Comparison of ENCODE assay signal across 1 cellular context in the genomic region with DNA sequence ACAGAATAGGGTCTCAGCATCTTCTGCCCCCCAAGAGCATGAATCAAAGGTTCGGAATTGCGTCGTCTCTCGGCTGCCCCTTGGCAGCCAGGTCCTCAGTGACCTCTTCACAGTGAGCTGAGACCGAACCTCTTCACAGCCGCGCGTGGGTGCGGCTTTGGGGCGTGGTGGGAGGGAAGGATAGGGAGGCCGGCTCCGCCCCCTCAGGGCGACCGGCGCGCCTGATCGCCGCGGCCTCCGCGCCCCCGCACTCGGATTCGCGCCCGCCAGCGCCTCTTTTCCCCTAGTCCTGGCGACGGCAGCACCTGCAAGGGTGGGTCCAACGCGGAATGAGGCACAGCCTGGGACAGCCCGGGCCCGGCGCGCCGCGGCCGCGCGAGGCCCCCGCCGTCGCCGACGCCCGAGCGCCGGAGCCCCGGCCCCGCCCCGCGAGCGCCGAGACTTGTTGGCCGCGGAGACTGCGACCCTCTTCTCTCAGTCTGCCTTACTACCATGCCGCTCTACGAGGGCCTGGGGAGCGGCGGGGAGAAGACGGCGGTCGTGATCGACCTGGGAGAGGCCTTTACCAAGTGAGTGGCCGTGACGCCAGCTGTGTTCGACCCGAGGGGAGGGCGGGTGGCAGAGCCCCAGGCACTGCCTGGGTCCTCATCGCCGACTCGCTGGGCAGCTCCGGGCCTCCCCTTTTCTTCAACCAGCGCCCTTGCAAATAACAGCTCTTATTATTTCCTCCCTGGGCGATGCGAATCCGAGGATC.
TF ChIP-seq lines count a peak whose summit lies in the region.

A gene (plus strand): TSS at position 424 of the 754 bp plus-strand sequence. CDS start 69 bp downstream, at position 493.

TF ChIP-seq in HEK293, 187 proteins besides CTCF, POLR2A, EP300 and RAD21 (continued from another document):
- TF ChIP-seq MEIS1 (CRISPR knock-in tag; IDR thresholded peaks at IDR 0.05; ENCODE audit: borderline replicate concordance) = no peak; the same call in 1 of the 2 replicates
- TF ChIP-seq, protein P1, sequence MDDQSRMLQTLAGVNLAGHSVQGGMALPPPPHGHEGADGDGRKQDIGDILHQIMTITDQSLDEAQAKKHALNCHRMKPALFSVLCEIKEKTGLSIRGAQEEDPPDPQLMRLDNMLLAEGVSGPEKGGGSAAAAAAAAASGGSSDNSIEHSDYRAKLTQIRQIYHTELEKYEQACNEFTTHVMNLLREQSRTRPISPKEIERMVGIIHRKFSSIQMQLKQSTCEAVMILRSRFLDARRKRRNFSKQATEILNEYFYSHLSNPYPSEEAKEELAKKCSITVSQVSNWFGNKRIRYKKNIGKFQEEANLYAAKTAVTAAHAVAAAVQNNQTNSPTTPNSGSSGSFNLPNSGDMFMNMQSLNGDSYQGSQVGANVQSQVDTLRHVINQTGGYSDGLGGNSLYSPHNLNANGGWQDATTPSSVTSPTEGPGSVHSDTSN (CRISPR knock-in tag; IDR thresholded peaks at IDR 0.05) = 0 out of 2 replicates have a peak, but pooled peaks have one; percentile 42
- no peak for TF ChIP-seq ZNF112 (tag by site-specific recombination; IDR thresholded peaks at IDR 0.05)
- TF ChIP-seq ZNF585B (tag by site-specific recombination; IDR thresholded peaks at IDR 0.05) = no peak
- peak; percentile 72 for TF ChIP-seq SCRT2 (tag by site-specific recombination; IDR thresholded peaks at IDR 0.05)
- no peak for TF ChIP-seq ZNF544 (tag by site-specific recombination; IDR thresholded peaks at IDR 0.05)
- TF ChIP-seq ZNF335 (tag by site-specific recombination; conservative IDR thresholded peaks at IDR 0.05) = peak; percentile 79
- TF ChIP-seq, protein P2, sequence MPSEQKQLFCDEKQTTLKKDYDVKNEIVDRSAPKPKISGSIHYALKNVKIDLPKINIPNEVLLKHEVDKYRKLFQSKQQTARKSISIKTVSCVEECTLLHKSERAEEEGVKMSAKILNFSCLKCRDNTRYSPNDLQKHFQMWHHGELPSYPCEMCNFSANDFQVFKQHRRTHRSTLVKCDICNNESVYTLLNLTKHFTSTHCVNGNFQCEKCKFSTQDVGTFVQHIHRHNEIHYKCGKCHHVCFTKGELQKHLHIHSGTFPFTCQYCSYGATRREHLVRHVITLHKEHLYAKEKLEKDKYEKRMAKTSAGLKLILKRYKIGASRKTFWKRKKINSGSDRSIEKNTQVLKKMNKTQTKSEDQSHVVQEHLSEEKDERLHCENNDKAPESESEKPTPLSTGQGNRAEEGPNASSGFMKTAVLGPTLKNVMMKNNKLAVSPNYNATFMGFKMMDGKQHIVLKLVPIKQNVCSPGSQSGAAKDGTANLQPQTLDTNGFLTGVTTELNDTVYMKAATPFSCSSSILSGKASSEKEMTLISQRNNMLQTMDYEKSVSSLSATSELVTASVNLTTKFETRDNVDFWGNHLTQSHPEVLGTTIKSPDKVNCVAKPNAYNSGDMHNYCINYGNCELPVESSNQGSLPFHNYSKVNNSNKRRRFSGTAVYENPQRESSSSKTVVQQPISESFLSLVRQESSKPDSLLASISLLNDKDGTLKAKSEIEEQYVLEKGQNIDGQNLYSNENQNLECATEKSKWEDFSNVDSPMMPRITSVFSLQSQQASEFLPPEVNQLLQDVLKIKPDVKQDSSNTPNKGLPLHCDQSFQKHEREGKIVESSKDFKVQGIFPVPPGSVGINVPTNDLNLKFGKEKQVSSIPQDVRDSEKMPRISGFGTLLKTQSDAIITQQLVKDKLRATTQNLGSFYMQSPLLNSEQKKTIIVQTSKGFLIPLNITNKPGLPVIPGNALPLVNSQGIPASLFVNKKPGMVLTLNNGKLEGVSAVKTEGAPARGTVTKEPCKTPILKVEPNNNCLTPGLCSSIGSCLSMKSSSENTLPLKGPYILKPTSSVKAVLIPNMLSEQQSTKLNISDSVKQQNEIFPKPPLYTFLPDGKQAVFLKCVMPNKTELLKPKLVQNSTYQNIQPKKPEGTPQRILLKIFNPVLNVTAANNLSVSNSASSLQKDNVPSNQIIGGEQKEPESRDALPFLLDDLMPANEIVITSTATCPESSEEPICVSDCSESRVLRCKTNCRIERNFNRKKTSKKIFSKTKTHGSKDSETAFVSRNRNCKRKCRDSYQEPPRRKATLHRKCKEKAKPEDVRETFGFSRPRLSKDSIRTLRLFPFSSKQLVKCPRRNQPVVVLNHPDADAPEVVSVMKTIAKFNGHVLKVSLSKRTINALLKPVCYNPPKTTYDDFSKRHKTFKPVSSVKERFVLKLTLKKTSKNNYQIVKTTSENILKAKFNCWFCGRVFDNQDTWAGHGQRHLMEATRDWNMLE (tag by site-specific recombination; conservative IDR thresholded peaks at IDR 0.05; ENCODE audit: low read depth) = no peak
- TF ChIP-seq ZNF660 (tag by site-specific recombination; IDR thresholded peaks at IDR 0.05) = peak; percentile 60; the same call in 1 of the 2 replicates
- peak; percentile 78 for TF ChIP-seq GLIS2 (tag by site-specific recombination; IDR thresholded peaks at IDR 0.05)
